ENCODE assay signal across 22 cellular contexts in the genomic region with DNA sequence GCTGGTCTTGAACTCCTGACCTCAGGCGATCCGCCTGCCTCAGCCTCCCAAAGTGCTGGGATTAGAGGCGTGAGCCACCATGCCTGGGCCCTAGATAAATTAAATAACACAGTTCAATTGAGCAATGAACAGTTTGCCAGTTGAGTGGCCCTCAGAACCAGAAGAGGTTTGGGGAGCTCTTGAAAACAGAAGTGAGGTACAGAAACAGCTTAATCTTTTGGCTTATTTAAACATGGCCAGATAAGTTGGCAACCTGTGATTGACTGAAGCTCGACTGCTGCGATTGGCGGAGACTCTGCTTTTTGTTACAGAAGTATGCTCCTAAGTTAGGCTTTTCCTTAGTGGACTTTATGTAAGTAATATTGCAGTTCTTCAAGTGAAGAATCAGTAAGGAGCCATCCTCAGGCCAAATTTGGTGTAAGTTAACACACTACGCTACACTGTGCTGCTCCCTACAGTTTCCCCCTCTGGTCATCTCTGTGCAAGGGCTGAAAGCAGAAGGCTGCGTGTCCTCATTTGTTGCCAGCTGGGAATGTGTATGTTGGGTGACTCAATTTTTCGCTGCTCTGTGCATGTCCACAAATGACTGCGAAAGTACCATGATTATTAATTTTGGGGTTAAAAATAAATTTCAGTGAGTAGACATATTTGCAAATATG. TPM values are rescaled to one million over a fixed set of nuclear protein-coding genes. Genes with fewer than 3 reads are reported as not detected.
A peak's percentile ranks its signal among the peaks of the same experiment; 100 is the strongest.
DNase-seq lines count a peak whose midpoint lies in the region; ATAC-seq, FAIRE-seq and TF ChIP-seq lines count a peak whose summit lies in the region.
"Had no signal": no experiment of that assay in that cellular context is flagged by ENCODE, and none has a peak within 500 bp of the region (broad histone marks: within the 10 kb centered on the region; RNA-seq: fewer than 3 reads in every experiment).

No MANE protein-coding gene starts in this region.

- no peak overlapping the region for H3K27ac ChIP-seq in CD4-positive, alpha-beta memory T cell (ENCODE audit: low read depth, low read length)
- H3K27ac ChIP-seq in epithelial cell of prostate (peak overlapping the region; percentile 99), body of pancreas (no peak overlapping the region)

- H2AFZ ChIP-seq in Loucy (ENCODE audit: low read length) = no peak overlapping the region

- peaks cover 96% of the 10 kb centered on the region for H3K4me1 ChIP-seq in CD4-positive, alpha-beta memory T cell (ENCODE audit: insufficient read depth, low read length)
- H3K4me1 ChIP-seq in Loucy (ENCODE audit: insufficient read depth, low read length, poor library complexity, severe bottlenecking) (peaks cover 60% of the 10 kb centered on the region), body of pancreas (peaks cover 52% of the 10 kb centered on the region)
- H3K4me1 ChIP-seq: Caco-2 had no signal

- H3K4me1 Mint-ChIP-seq in CD4-positive, alpha-beta memory T cell = peaks cover 73 to 96% (median 85%) of the 10 kb centered on the region in 4 donors
- H3K4me1 Mint-ChIP-seq in stimulated activated effector memory CD8-positive, alpha-beta T cell treated with anti-CD3 and anti-CD28 coated beads, Interleukin-12 subunit alpha, Interleukin-12 subunit beta, amount 100 ng/mL, for 72 hours = peaks cover 88% of the 10 kb centered on the region
- peaks cover 8% of the 10 kb centered on the region for H3K4me1 Mint-ChIP-seq in endothelial cell (ENCODE audit: unreplicated experiment)

- H3K4me3 Mint-ChIP-seq in CD4-positive, alpha-beta memory T cell = peak overlapping the region in 5 of 8 donors; percentile 9 to 30 (median 16)
- peak overlapping the region; percentile 16 for H3K4me3 Mint-ChIP-seq in stimulated activated effector memory CD8-positive, alpha-beta T cell treated with anti-CD3 and anti-CD28 coated beads, Interleukin-12 subunit alpha, Interleukin-12 subunit beta, amount 100 ng/mL, for 72 hours
- H3K4me3 Mint-ChIP-seq in endothelial cell (ENCODE audit: unreplicated experiment) = no peak overlapping the region
- H3K4me3 Mint-ChIP-seq: CD14-positive monocyte had no signal

- 70 to 77% methylated on average over 10 of the region's 10 CpGs for WGBS in body of pancreas, 2 donors

- peak overlapping the region in 1 of 7 donors; percentile 48 for H3K27ac Mint-ChIP-seq in CD4-positive, alpha-beta memory T cell
- H3K27ac Mint-ChIP-seq in stimulated activated effector memory CD8-positive, alpha-beta T cell treated with anti-CD3 and anti-CD28 coated beads, Interleukin-12 subunit alpha, Interleukin-12 subunit beta, amount 100 ng/mL, for 72 hours = peak overlapping the region; percentile 43
- no peak overlapping the region for H3K27ac Mint-ChIP-seq in endothelial cell (ENCODE audit: unreplicated experiment)

- TF ChIP-seq POLR2A in body of pancreas (IDR thresholded peaks at IDR 0.05) = no peak

- H3K36me3 ChIP-seq in CD4-positive, alpha-beta memory T cell (ENCODE audit: insufficient read depth, low read length) = peaks cover 4% of the 10 kb centered on the region
- no peaks in the 10 kb centered on the region for H3K36me3 ChIP-seq in Loucy (ENCODE audit: insufficient read depth, low read length)
- no peaks in the 10 kb centered on the region for H3K36me3 ChIP-seq in body of pancreas (replicated peaks in 1 of 2; ENCODE audit: insufficient read depth in 1 of 2, low read depth in 2 of 2)

- H3K9me3 ChIP-seq in CD4-positive, alpha-beta memory T cell (ENCODE audit: control insufficient read depth in 1 of 2, low read length in 2 of 2) = no peaks in the 10 kb centered on the region
- H3K9me3 ChIP-seq in Loucy (ENCODE audit: insufficient read depth, low read depth, low read length) = no peaks in the 10 kb centered on the region
- no peaks in the 10 kb centered on the region for H3K9me3 ChIP-seq in body of pancreas
- H3K9me3 ChIP-seq: Caco-2 had no signal

- H3K9ac ChIP-seq in Loucy (ENCODE audit: low read depth, low read length, poor library complexity, severe bottlenecking) = no peak overlapping the region

- H3F3A ChIP-seq in Loucy (ENCODE audit: low read depth) = no peaks in the 10 kb centered on the region

- DNase-seq in CD4-positive, alpha-beta memory T cell = no peak
- DNase-seq in epithelial cell of prostate (ENCODE audit: low read depth, low spot score) (no peak), HTR-8/SVneo (ENCODE audit: insufficient read length, low spot score) (no peak), endothelial cell (ENCODE audit: low spot score) (no peak), body of pancreas (no peak)
- DNase-seq in stimulated activated effector memory CD8-positive, alpha-beta T cell treated with anti-CD3 and anti-CD28 coated beads, Interleukin-12 subunit alpha, Interleukin-12 subunit beta, amount 100 ng/mL, for 72 hours (ENCODE audit: low spot score in 2 of 2) = no peak
- DNase-seq: ACHN, AML-193, Caco-2, DMS153, EL, NCI-H1436, NCI-H2029, NCI-H2171 treated with DMSO at 0.1 percent for 48 hours, NCI-H446 treated with DMSO at 0.1 percent for 48 hours, NCI-H748 treated with DMSO at 0.1 percent for 48 hours, RPMI8226, SIG-M5 had no signal

- H3K36me3 Mint-ChIP-seq in CD4-positive, alpha-beta memory T cell = peaks cover 27% of the 10 kb centered on the region in 2 donors
- H3K36me3 Mint-ChIP-seq in stimulated activated effector memory CD8-positive, alpha-beta T cell treated with anti-CD3 and anti-CD28 coated beads, Interleukin-12 subunit alpha, Interleukin-12 subunit beta, amount 100 ng/mL, for 72 hours = peaks cover 50% of the 10 kb centered on the region
- H3K36me3 Mint-ChIP-seq in endothelial cell (ENCODE audit: low read depth, unreplicated experiment) = peaks cover 4% of the 10 kb centered on the region

- POLR2A ChIA-PET in CD4-positive, alpha-beta memory T cell (lab: Charles Lee; ENCODE audit: partially characterized antibody) = interaction anchor here (1.5 kb wide), 1 partner anchor 10 kb away, joined by 4 read pairs; a partner anchor contains a TSS

- H3K4me2 ChIP-seq in Loucy (ENCODE audit: low read depth, low read length, poor library complexity, severe bottlenecking) = peak overlapping the region; percentile 55

- no peaks in the 10 kb centered on the region for H3K27me3 Mint-ChIP-seq in CD4-positive, alpha-beta memory T cell
- H3K27me3 Mint-ChIP-seq in endothelial cell (ENCODE audit: unreplicated experiment) = peaks cover 1% of the 10 kb centered on the region
- H3K27me3 Mint-ChIP-seq: IgD-negative memory B cell had no signal

- H3K9me2 ChIP-seq in Loucy (replicated peaks; ENCODE audit: low read depth, low read length) = no peaks in the 10 kb centered on the region

- H3K79me2 ChIP-seq in Loucy (ENCODE audit: insufficient read depth, low read length) = peaks cover 100% of the 10 kb centered on the region

- intact Hi-C loops in CD4-positive, alpha-beta memory T cell (cut with micrococcal nuclease) = no loop called here
- intact Hi-C loops in body of pancreas (cut with DNase I) = no loop called here

- no peak for FAIRE-seq in HTR-8/SVneo (lab: Jason Lieb, UNC)
- FAIRE-seq: H1 had no signal

- H3K9me3 Mint-ChIP-seq in CD4-positive, alpha-beta memory T cell = no peaks in the 10 kb centered on the region
- no peaks in the 10 kb centered on the region for H3K9me3 Mint-ChIP-seq in stimulated activated effector memory CD8-positive, alpha-beta T cell treated with anti-CD3 and anti-CD28 coated beads, Interleukin-12 subunit alpha, Interleukin-12 subunit beta, amount 100 ng/mL, for 72 hours
- no peaks in the 10 kb centered on the region for H3K9me3 Mint-ChIP-seq in endothelial cell (ENCODE audit: unreplicated experiment)

- no peak overlapping the region for H3K4me3 ChIP-seq in CD4-positive, alpha-beta memory T cell (ENCODE audit: low read length in 2 of 2)
- H3K4me3 ChIP-seq in Loucy (ENCODE audit: low read length, poor library complexity, severe bottlenecking) = peak overlapping the region; percentile 14
- no peak overlapping the region for H3K4me3 ChIP-seq in body of pancreas

- no peak for TF ChIP-seq CTCF in Loucy (conservative IDR thresholded peaks at IDR 0.05; ENCODE audit: low read length)
- no peak for TF ChIP-seq CTCF in endothelial cell (IDR thresholded peaks at IDR 0.05; ENCODE audit: unreplicated experiment)
- TF ChIP-seq CTCF in body of pancreas (IDR thresholded peaks at IDR 0.05) = no peak

- H4K20me1 ChIP-seq in Loucy (ENCODE audit: insufficient read depth, low read length, poor library complexity, severe bottlenecking) = peaks cover 92% of the 10 kb centered on the region

- no peaks in the 10 kb centered on the region for H3K27me3 ChIP-seq in CD4-positive, alpha-beta memory T cell (ENCODE audit: insufficient read depth, low read length)
- H3K27me3 ChIP-seq in Loucy (ENCODE audit: insufficient read depth, low read length, poor library complexity, severe bottlenecking) (no peaks in the 10 kb centered on the region), body of pancreas (no peaks in the 10 kb centered on the region)

- no peak for ATAC-seq in stimulated activated effector memory CD8-positive, alpha-beta T cell treated with anti-CD3 and anti-CD28 coated beads, Interleukin-12 subunit alpha, Interleukin-12 subunit beta, amount 100 ng/mL, for 72 hours
- ATAC-seq in body of pancreas = no peak

- CTCF ChIA-PET in CD4-positive, alpha-beta memory T cell (lab: Charles Lee; ENCODE audit: partially characterized antibody) = interaction anchor here (0.7 to 1.5 kb wide), 4 partner anchors 8 to 77 kb away, joined by 3 to 4 read pairs (median 3); a partner anchor contains a TSS

RNA-seq across cellular contexts. Expression of a gene that starts 9.8 kb away (rescaled TPM):
- 10 to 100 TPM; 52.8 to 56.3 TPM for total RNA-seq in CD4-positive, alpha-beta memory T cell
- polyA plus RNA-seq in CD4-positive, alpha-beta memory T cell = 10 to 100 TPM; 72.9 to 80.3 TPM
- 76.4 TPM for total RNA-seq in endothelial cell (ENCODE audit: unreplicated experiment)
- total RNA-seq in body of pancreas = 10 to 100 TPM; 26.0 to 32.9 TPM
